Comparison of ENCODE assay signal across 1 cellular context in genomic region chr9:137030006-137030405, GRCh38.
TF ChIP-seq lines count a peak whose summit lies in the region.

No MANE protein-coding gene starts in this region.

TF ChIP-seq in GM12878, 131 proteins besides CTCF, POLR2A, EP300 and RAD21:
- TF ChIP-seq CHD2 (IDR thresholded peaks at IDR 0.05; ENCODE audit: borderline replicate concordance, low read depth, low read length): no peak
- TF ChIP-seq STAT3 (IDR thresholded peaks at IDR 0.05; ENCODE audit: low read depth, low read length): no peak
- TF ChIP-seq CBX5 (IDR thresholded peaks at IDR 0.05; ENCODE audit: low read depth): no peak
- no peak for TF ChIP-seq STAT1 (conservative IDR thresholded peaks at IDR 0.05)
- no peak for TF ChIP-seq MTA3 (IDR thresholded peaks at IDR 0.05; ENCODE audit: borderline replicate concordance, low read length)
